Comparison of ENCODE assay signal across 1 cellular context in the genomic region with DNA sequence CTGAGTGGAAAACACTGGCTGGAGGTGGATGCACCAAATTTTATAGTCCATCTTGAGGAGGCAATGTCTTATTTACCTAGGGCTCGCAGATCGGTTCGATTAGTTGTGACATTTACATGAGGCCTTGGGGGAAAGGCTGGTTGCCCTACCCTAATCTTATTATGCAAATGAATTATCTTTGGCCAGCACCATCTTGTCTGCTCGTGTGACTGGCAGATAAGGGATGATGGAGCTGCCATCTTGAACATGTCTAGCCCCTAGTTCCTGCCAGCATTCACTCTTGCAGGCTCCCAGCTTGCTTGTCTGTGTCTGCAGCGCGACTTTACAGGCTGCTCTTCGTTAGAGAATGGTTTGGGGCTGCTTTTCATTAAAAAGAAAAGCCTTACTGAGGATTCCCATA.
TF ChIP-seq lines count a peak whose summit lies in the region.

No MANE protein-coding gene starts in this region.

TF ChIP-seq in K562, 482 proteins besides CTCF, POLR2A, EP300 and RAD21 (continued from another document and continues in another):
- TF ChIP-seq TSHZ1 (CRISPR knock-in tag; IDR thresholded peaks at IDR 0.05) (no peak), ZNF274 (IDR thresholded peaks at IDR 0.05; ENCODE audit: borderline replicate concordance, low read depth, low read length) (no peak), KLF10 (CRISPR knock-in tag; IDR thresholded peaks at IDR 0.05) (no peak), PCBP1 (IDR thresholded peaks at IDR 0.05; ENCODE audit: low read depth, low read length, poor library complexity, severe bottlenecking) (no peak), TARDBP (IDR thresholded peaks at IDR 0.05) (no peak), ZNF717 (CRISPR knock-in tag; IDR thresholded peaks at IDR 0.05) (no peak), ZNF75A (CRISPR knock-in tag; IDR thresholded peaks at IDR 0.05) (no peak), POLR2H (tag; IDR thresholded peaks at IDR 0.05; ENCODE audit: low read depth) (no peak), ZBED1 (IDR thresholded peaks at IDR 0.05) (no peak), ZNF445 (CRISPR knock-in tag; IDR thresholded peaks at IDR 0.05; ENCODE audit: low read depth) (no peak), CBX8 (IDR thresholded peaks at IDR 0.05; ENCODE audit: borderline replicate concordance, extremely low read depth, low read depth, low read length, poor library complexity, severe bottlenecking) (no peak), BHLHE40 (IDR thresholded peaks at IDR 0.05; ENCODE audit: low read length) (peak; percentile 33; the same call in 1 of the 2 replicates), ZKSCAN8 (CRISPR knock-in tag; IDR thresholded peaks at IDR 0.05) (no peak), DPF2 (IDR thresholded peaks at IDR 0.05) (peak; percentile 45; the same call in 1 of the 2 replicates), ZNF707 (CRISPR knock-in tag; conservative IDR thresholded peaks at IDR 0.05) (no peak), COPS2 (conservative IDR thresholded peaks at IDR 0.05) (no peak), KDM2B (CRISPR knock-in tag; IDR thresholded peaks at IDR 0.05) (no peak), KLF1 (tag; IDR thresholded peaks at IDR 0.05) (no peak), ZNF280A (IDR thresholded peaks at IDR 0.05; ENCODE audit: low read depth, partially characterized antibody) (no peak), ZNF699 (CRISPR knock-in tag; IDR thresholded peaks at IDR 0.05; ENCODE audit: insufficient replicate concordance) (no peak), TCF7 (IDR thresholded peaks at IDR 0.05; ENCODE audit: borderline replicate concordance) (no peak), NCOA6 (IDR thresholded peaks at IDR 0.05) (no peak), HMG20A (CRISPR knock-in tag; conservative IDR thresholded peaks at IDR 0.05) (no peak), ZNF324 (CRISPR knock-in tag; IDR thresholded peaks at IDR 0.05) (no peak), ZNF561 (CRISPR knock-in tag; conservative IDR thresholded peaks at IDR 0.05) (no peak), HNRNPL (IDR thresholded peaks at IDR 0.05; ENCODE audit: low read depth, low read length) (no peak), IRF1 (CRISPR knock-in tag; IDR thresholded peaks at IDR 0.05; ENCODE audit: borderline replicate concordance) (no peak), ZNF124 (CRISPR knock-in tag; IDR thresholded peaks at IDR 0.05) (no peak), FOXK2 (conservative IDR thresholded peaks at IDR 0.05 in 1 of 2, IDR thresholded peaks at IDR 0.05 in 1 of 2; ENCODE audit: low read depth in 2 of 2) (no peak), CGGBP1 (CRISPR knock-in tag; IDR thresholded peaks at IDR 0.05) (no peak), NELFE (IDR thresholded peaks at IDR 0.05; ENCODE audit: insufficient read depth, insufficient read length) (no peak)
- TF ChIP-seq, protein P1, sequence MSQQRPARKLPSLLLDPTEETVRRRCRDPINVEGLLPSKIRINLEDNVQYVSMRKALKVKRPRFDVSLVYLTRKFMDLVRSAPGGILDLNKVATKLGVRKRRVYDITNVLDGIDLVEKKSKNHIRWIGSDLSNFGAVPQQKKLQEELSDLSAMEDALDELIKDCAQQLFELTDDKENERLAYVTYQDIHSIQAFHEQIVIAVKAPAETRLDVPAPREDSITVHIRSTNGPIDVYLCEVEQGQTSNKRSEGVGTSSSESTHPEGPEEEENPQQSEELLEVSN (IDR thresholded peaks at IDR 0.05; ENCODE audit: borderline replicate concordance in 1 of 2, extremely low read depth in 1 of 2, insufficient read depth in 1 of 2, insufficient read length in 1 of 2, low read depth in 1 of 2, low read length in 1 of 2, poor library complexity in 1 of 2, severe bottlenecking in 1 of 2): no peak
- TF ChIP-seq, protein P2, sequence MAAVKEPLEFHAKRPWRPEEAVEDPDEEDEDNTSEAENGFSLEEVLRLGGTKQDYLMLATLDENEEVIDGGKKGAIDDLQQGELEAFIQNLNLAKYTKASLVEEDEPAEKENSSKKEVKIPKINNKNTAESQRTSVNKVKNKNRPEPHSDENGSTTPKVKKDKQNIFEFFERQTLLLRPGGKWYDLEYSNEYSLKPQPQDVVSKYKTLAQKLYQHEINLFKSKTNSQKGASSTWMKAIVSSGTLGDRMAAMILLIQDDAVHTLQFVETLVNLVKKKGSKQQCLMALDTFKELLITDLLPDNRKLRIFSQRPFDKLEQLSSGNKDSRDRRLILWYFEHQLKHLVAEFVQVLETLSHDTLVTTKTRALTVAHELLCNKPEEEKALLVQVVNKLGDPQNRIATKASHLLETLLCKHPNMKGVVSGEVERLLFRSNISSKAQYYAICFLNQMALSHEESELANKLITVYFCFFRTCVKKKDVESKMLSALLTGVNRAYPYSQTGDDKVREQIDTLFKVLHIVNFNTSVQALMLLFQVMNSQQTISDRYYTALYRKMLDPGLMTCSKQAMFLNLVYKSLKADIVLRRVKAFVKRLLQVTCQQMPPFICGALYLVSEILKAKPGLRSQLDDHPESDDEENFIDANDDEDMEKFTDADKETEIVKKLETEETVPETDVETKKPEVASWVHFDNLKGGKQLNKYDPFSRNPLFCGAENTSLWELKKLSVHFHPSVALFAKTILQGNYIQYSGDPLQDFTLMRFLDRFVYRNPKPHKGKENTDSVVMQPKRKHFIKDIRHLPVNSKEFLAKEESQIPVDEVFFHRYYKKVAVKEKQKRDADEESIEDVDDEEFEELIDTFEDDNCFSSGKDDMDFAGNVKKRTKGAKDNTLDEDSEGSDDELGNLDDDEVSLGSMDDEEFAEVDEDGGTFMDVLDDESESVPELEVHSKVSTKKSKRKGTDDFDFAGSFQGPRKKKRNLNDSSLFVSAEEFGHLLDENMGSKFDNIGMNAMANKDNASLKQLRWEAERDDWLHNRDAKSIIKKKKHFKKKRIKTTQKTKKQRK (IDR thresholded peaks at IDR 0.05; ENCODE audit: borderline replicate concordance, low read depth, low read length): no peak
- TF ChIP-seq, protein P3, sequence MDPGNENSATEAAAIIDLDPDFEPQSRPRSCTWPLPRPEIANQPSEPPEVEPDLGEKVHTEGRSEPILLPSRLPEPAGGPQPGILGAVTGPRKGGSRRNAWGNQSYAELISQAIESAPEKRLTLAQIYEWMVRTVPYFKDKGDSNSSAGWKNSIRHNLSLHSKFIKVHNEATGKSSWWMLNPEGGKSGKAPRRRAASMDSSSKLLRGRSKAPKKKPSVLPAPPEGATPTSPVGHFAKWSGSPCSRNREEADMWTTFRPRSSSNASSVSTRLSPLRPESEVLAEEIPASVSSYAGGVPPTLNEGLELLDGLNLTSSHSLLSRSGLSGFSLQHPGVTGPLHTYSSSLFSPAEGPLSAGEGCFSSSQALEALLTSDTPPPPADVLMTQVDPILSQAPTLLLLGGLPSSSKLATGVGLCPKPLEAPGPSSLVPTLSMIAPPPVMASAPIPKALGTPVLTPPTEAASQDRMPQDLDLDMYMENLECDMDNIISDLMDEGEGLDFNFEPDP (CRISPR knock-in tag; IDR thresholded peaks at IDR 0.05): no peak
- TF ChIP-seq, protein P4, sequence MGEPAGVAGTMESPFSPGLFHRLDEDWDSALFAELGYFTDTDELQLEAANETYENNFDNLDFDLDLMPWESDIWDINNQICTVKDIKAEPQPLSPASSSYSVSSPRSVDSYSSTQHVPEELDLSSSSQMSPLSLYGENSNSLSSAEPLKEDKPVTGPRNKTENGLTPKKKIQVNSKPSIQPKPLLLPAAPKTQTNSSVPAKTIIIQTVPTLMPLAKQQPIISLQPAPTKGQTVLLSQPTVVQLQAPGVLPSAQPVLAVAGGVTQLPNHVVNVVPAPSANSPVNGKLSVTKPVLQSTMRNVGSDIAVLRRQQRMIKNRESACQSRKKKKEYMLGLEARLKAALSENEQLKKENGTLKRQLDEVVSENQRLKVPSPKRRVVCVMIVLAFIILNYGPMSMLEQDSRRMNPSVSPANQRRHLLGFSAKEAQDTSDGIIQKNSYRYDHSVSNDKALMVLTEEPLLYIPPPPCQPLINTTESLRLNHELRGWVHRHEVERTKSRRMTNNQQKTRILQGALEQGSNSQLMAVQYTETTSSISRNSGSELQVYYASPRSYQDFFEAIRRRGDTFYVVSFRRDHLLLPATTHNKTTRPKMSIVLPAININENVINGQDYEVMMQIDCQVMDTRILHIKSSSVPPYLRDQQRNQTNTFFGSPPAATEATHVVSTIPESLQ (CRISPR knock-in tag; IDR thresholded peaks at IDR 0.05): no peak
- TF ChIP-seq, protein P5, sequence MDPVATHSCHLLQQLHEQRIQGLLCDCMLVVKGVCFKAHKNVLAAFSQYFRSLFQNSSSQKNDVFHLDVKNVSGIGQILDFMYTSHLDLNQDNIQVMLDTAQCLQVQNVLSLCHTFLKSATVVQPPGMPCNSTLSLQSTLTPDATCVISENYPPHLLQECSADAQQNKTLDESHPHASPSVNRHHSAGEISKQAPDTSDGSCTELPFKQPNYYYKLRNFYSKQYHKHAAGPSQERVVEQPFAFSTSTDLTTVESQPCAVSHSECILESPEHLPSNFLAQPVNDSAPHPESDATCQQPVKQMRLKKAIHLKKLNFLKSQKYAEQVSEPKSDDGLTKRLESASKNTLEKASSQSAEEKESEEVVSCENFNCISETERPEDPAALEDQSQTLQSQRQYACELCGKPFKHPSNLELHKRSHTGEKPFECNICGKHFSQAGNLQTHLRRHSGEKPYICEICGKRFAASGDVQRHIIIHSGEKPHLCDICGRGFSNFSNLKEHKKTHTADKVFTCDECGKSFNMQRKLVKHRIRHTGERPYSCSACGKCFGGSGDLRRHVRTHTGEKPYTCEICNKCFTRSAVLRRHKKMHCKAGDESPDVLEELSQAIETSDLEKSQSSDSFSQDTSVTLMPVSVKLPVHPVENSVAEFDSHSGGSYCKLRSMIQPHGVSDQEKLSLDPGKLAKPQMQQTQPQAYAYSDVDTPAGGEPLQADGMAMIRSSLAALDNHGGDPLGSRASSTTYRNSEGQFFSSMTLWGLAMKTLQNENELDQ (CRISPR knock-in tag; IDR thresholded peaks at IDR 0.05; ENCODE audit: borderline replicate concordance): no peak
- TF ChIP-seq, protein P6, sequence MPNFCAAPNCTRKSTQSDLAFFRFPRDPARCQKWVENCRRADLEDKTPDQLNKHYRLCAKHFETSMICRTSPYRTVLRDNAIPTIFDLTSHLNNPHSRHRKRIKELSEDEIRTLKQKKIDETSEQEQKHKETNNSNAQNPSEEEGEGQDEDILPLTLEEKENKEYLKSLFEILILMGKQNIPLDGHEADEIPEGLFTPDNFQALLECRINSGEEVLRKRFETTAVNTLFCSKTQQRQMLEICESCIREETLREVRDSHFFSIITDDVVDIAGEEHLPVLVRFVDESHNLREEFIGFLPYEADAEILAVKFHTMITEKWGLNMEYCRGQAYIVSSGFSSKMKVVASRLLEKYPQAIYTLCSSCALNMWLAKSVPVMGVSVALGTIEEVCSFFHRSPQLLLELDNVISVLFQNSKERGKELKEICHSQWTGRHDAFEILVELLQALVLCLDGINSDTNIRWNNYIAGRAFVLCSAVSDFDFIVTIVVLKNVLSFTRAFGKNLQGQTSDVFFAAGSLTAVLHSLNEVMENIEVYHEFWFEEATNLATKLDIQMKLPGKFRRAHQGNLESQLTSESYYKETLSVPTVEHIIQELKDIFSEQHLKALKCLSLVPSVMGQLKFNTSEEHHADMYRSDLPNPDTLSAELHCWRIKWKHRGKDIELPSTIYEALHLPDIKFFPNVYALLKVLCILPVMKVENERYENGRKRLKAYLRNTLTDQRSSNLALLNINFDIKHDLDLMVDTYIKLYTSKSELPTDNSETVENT (CRISPR knock-in tag; IDR thresholded peaks at IDR 0.05): no peak
- TF ChIP-seq, protein P7, sequence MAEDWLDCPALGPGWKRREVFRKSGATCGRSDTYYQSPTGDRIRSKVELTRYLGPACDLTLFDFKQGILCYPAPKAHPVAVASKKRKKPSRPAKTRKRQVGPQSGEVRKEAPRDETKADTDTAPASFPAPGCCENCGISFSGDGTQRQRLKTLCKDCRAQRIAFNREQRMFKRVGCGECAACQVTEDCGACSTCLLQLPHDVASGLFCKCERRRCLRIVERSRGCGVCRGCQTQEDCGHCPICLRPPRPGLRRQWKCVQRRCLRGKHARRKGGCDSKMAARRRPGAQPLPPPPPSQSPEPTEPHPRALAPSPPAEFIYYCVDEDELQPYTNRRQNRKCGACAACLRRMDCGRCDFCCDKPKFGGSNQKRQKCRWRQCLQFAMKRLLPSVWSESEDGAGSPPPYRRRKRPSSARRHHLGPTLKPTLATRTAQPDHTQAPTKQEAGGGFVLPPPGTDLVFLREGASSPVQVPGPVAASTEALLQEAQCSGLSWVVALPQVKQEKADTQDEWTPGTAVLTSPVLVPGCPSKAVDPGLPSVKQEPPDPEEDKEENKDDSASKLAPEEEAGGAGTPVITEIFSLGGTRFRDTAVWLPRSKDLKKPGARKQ (CRISPR knock-in tag; IDR thresholded peaks at IDR 0.05): no peak
